Comparison of ENCODE assay signal across 9 cellular contexts in genomic region chr12:12975322-12976077, GRCh38. TPM values are rescaled to one million over a fixed set of nuclear protein-coding genes. Genes with fewer than 3 reads are reported as not detected.
DNase-seq lines count a peak whose midpoint lies in the region; ATAC-seq and TF ChIP-seq lines count a peak whose summit lies in the region.
"Had no signal": no experiment of that assay in that cellular context is flagged by ENCODE, and none has a peak within 500 bp of the region (broad histone marks: within the 10 kb centered on the region; RNA-seq: fewer than 3 reads in every experiment).

No MANE protein-coding gene starts in this region.

- H3K4me1 ChIP-seq in heart left ventricle, result peaks cover 0 to 21% (median 7%) of the 10 kb centered on the region in 12 donors

- in situ Hi-C loops in ACHN (cut with HindIII; ENCODE audit: low pct_ligation_motif_present, low pct_unique_long_range_greater_than_20kb, low sequenced_read_pairs), result no loop called here

- intact Hi-C loops in heart left ventricle (cut with DNase I), result no loop called here

- TF ChIP-seq CTCF in heart left ventricle (IDR thresholded peaks at IDR 0.05), result peak in 5 of 12 donors; percentile 9 to 46 (median 18)

- no peaks in the 10 kb centered on the region for H3K27me3 ChIP-seq in heart left ventricle

- ATAC-seq in SK-N-SH treated with all-trans-retinoic acid at 6 μM for 48 hours (peak; percentile 49), heart left ventricle (peak; percentile 31 to 57 (median 38))

- peaks cover 0 to 18% (median 4%) of the 10 kb centered on the region in 12 donors for H3K9me3 ChIP-seq in heart left ventricle

- 78 to 85% (median 82%) methylated on average over 14 of the region's 14 CpGs for WGBS in heart left ventricle, 4 donors

- peak overlapping the region in 4 of 12 donors; percentile 9 to 46 (median 28) for H3K27ac ChIP-seq in heart left ventricle

- DNase-seq in ACHN (peak; percentile 89), H4 (ENCODE audit: low spot score) (peak; percentile 63), heart left ventricle (no peak), superior temporal gyrus (ENCODE audit: extremely low spot score) (peak; percentile 84), NCI-H1436 (lab: John Stamatoyannopoulos, UW) (no peak), cerebellar nuclear complex (lab: John Stamatoyannopoulos, UW) (no peak)
- DNase-seq in activated T-cell treated with anti-CD3 and anti-CD28 coated beads, Interleukin-2, amount 50 U/mL, for 48 hours, result no peak

- H3K36me3 ChIP-seq in heart left ventricle, result peaks cover 3 to 85% (median 71%) of the 10 kb centered on the region in 9 donors

- no peak overlapping the region for H3K4me3 ChIP-seq in heart left ventricle

- TF ChIP-seq POLR2A in heart left ventricle (IDR thresholded peaks at IDR 0.05), result no peak

TF ChIP-seq in SK-N-SH treated with all-trans-retinoic acid at 6 μM for 48 hours, 23 proteins besides CTCF, POLR2A, EP300 and RAD21:
- TF ChIP-seq ZC3H10 (CRISPR knock-in tag; IDR thresholded peaks at IDR 0.05) (no peak), CREB5 (CRISPR knock-in tag; IDR thresholded peaks at IDR 0.05; ENCODE audit: low read depth) (no peak), ZNF8 (CRISPR knock-in tag; IDR thresholded peaks at IDR 0.05) (no peak), ESRRG (CRISPR knock-in tag; IDR thresholded peaks at IDR 0.05) (no peak), BACH2 (CRISPR knock-in tag; IDR thresholded peaks at IDR 0.05; ENCODE audit: borderline replicate concordance) (no peak)

RNA-seq across cellular contexts. Expression of gene GPRC5D, which starts 23.5 kb away (rescaled TPM):
- total RNA-seq in H4 (2014; rRNA removed; shearing (Covaris generic)), result not detected in 2 replicates
- not detected for total RNA-seq in heart left ventricle
- polyA plus RNA-seq in heart left ventricle, result under 1 TPM in 1 of 2 donors, not detected in 1; 0.11 TPM
- total RNA-seq: glomerular endothelial cell had no signal

RNA-seq across cellular contexts. Expression of gene HEBP1, which starts 24.6 kb away (rescaled TPM):
- total RNA-seq in H4 (2014; rRNA removed; shearing (Covaris generic)), result 6.9 and 8.8 TPM in 2 replicates
- total RNA-seq in heart left ventricle, result 10 to 100 TPM; 26.3 to 65.3 (median 52.6) TPM
- 10 to 100 TPM; 36.6 to 88.1 TPM for polyA plus RNA-seq in heart left ventricle

Comparison
In these comparisons a context has a peak if more than half of its experiments do, and no peak if none do; other contexts are left out.
1. DNase-seq: peak in ACHN (single experiment), H4 (single experiment) and superior temporal gyrus (single experiment); none in heart left ventricle (0 of 5), activated T-cell treated with anti-CD3 and anti-CD28 coated beads, Interleukin-2, amount 50 U/mL, for 48 hours (0 of 2), NCI-H1436 (single experiment) and cerebellar nuclear complex (0 of 2).